ENCODE assay signal across 11 cellular contexts in the genomic region with DNA sequence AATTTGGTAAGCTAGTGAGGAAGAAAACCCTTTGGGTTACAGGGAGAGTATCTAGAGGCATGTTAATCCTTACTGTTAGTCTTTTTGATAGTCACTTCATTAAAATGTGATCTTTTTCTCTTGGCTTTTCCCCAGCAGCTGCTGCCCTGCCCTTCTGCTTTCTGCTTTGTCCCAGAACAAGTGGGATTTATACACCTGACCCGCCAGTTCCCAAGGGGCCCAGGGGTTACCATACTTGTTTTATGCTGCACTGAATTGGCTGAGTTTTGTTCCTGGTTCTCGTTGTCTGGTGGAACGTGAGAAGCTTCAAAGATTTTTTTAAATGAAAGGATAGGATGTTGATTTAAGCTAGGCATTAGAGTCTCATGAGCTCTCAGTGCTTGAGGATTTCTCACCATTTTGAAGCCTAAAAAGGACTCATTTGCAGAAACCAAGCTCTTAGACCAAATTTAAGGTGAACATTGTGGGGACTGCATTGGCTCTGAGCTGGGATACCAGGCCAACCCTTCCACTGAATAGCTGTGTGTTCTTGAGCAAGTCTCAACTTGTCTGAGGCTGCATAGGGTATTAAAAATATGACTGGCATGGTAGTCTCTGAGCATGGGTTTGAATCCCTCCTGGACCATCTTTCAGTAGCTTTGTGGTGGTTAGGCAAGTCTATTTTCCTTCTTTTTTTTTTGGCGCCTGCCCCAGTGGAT. TPM values are rescaled to one million over a fixed set of nuclear protein-coding genes. Genes with fewer than 3 reads are reported as not detected.
DNase-seq lines count a peak whose midpoint lies in the region; ATAC-seq and TF ChIP-seq lines count a peak whose summit lies in the region.
"Had no signal": no experiment of that assay in that cellular context is flagged by ENCODE, and none has a peak within 500 bp of the region (broad histone marks: within the 10 kb centered on the region; RNA-seq: fewer than 3 reads in every experiment).

No MANE protein-coding gene starts in this region.

- H3K9me3 ChIP-seq in Peyer's patch: no peaks in the 10 kb centered on the region

- POLR2A ChIA-PET in activated CD4-positive, alpha-beta memory T cell treated with anti-CD3 and anti-CD28 coated beads for 36 hours (lab: Charles Lee): interaction anchor here (0.6 to 1.4 kb wide), 2 partner anchors 9 to 110 kb away, joined by 3 to 4 read pairs; no protein-coding TSS in a partner anchor
- POLR2A ChIA-PET in activated CD4-positive, alpha-beta memory T cell treated with anti-CD3 and anti-CD28 coated beads, Interleukin-2, amount 10 ng/mL, durations not matched to agents 7 days and 5 days (lab: Charles Lee): interaction anchor here (0.9 to 2.2 kb wide), 4 partner anchors 10 to 250 kb away, joined by 3 to 11 read pairs (median 3); a partner anchor contains a TSS

- H3K4me1 Mint-ChIP-seq in activated CD4-positive, alpha-beta memory T cell treated with anti-CD3 and anti-CD28 coated beads for 36 hours (ENCODE audit: low read depth): peaks cover 58% of the 10 kb centered on the region
- H3K4me1 Mint-ChIP-seq in activated CD4-positive, alpha-beta memory T cell treated with anti-CD3 and anti-CD28 coated beads, Interleukin-2, amount 10 ng/mL, durations not matched to agents 7 days and 5 days: peaks cover 61% of the 10 kb centered on the region
- H3K4me1 Mint-ChIP-seq in stimulated activated naive B cell treated with anti-CD40 and anti-IgM and Interleukin-4, amounts not matched to agents 10 μg/mL and 1 μg/mL and 100 μg/mL, for 72 hours: peaks cover 31 to 60% of the 10 kb centered on the region in 2 donors

- H3K4me1 ChIP-seq in Peyer's patch: peaks cover 0 to 90% (median 17%) of the 10 kb centered on the region in 4 donors
- H3K4me1 ChIP-seq in foreskin keratinocyte: peaks cover 17% of the 10 kb centered on the region

- no peaks in the 10 kb centered on the region for H3K36me3 ChIP-seq in Peyer's patch

- no peak overlapping the region for H3K4me3 ChIP-seq in Peyer's patch

- H3K9me3 Mint-ChIP-seq in activated CD4-positive, alpha-beta memory T cell treated with anti-CD3 and anti-CD28 coated beads for 36 hours: no peaks in the 10 kb centered on the region
- H3K9me3 Mint-ChIP-seq in activated CD4-positive, alpha-beta memory T cell treated with anti-CD3 and anti-CD28 coated beads, Interleukin-2, amount 10 ng/mL, durations not matched to agents 7 days and 5 days: no peaks in the 10 kb centered on the region
- H3K9me3 Mint-ChIP-seq in stimulated activated naive B cell treated with anti-CD40 and anti-IgM and Interleukin-4, amounts not matched to agents 10 μg/mL and 1 μg/mL and 100 μg/mL, for 72 hours: no peaks in the 10 kb centered on the region
- H3K9me3 Mint-ChIP-seq: IgD-negative memory B cell had no signal

- no peak overlapping the region for H3K4me3 Mint-ChIP-seq in activated CD4-positive, alpha-beta memory T cell treated with anti-CD3 and anti-CD28 coated beads for 36 hours
- H3K4me3 Mint-ChIP-seq in activated CD4-positive, alpha-beta memory T cell treated with anti-CD3 and anti-CD28 coated beads, Interleukin-2, amount 10 ng/mL, durations not matched to agents 7 days and 5 days: no peak overlapping the region
- H3K4me3 Mint-ChIP-seq in stimulated activated naive B cell treated with anti-CD40 and anti-IgM and Interleukin-4, amounts not matched to agents 10 μg/mL and 1 μg/mL and 100 μg/mL, for 72 hours: no peak overlapping the region

- no peak for DNase-seq in activated CD4-positive, alpha-beta memory T cell treated with anti-CD3 and anti-CD28 coated beads for 36 hours
- no peak for DNase-seq in activated CD4-positive, alpha-beta memory T cell treated with anti-CD3 and anti-CD28 coated beads, Interleukin-2, amount 10 ng/mL, durations not matched to agents 7 days and 5 days
- DNase-seq in Peyer's patch (no peak), foreskin keratinocyte (peak; percentile 32 to 55), cerebellar cortex (ENCODE audit: low spot score) (no peak), hypothalamus (lab: John Stamatoyannopoulos, UW) (no peak)
- DNase-seq in stimulated activated naive B cell treated with anti-CD40 and anti-IgM and Interleukin-4, amounts not matched to agents 10 μg/mL and 1 μg/mL and 100 μg/mL, for 72 hours: no peak
- DNase-seq: effector memory CD4-positive, alpha-beta T cell; kidney had no signal

- ATAC-seq in foreskin keratinocyte: no peak
- ATAC-seq in stimulated activated naive B cell treated with anti-CD40 and anti-IgM and Interleukin-4, amounts not matched to agents 10 μg/mL and 1 μg/mL and 100 μg/mL, for 72 hours (replicated peaks): no peak
- ATAC-seq in GM19455 (IDR thresholded peaks at IDR 0.05; ENCODE audit: unreplicated experiment): no peak

- H3K27me3 Mint-ChIP-seq in activated CD4-positive, alpha-beta memory T cell treated with anti-CD3 and anti-CD28 coated beads for 36 hours: no peaks in the 10 kb centered on the region
- no peaks in the 10 kb centered on the region for H3K27me3 Mint-ChIP-seq in activated CD4-positive, alpha-beta memory T cell treated with anti-CD3 and anti-CD28 coated beads, Interleukin-2, amount 10 ng/mL, durations not matched to agents 7 days and 5 days
- no peaks in the 10 kb centered on the region for H3K27me3 Mint-ChIP-seq in stimulated activated naive B cell treated with anti-CD40 and anti-IgM and Interleukin-4, amounts not matched to agents 10 μg/mL and 1 μg/mL and 100 μg/mL, for 72 hours
- H3K27me3 Mint-ChIP-seq: IgD-negative memory B cell had no signal

- no peaks in the 10 kb centered on the region for H3K27me3 ChIP-seq in Peyer's patch
- H3K27me3 ChIP-seq in foreskin keratinocyte: no peaks in the 10 kb centered on the region

- TF ChIP-seq CTCF in Peyer's patch (IDR thresholded peaks at IDR 0.05): no peak
- no peak for TF ChIP-seq CTCF in foreskin keratinocyte (conservative IDR thresholded peaks at IDR 0.05)

- CTCF ChIA-PET in activated CD4-positive, alpha-beta memory T cell treated with anti-CD3 and anti-CD28 coated beads for 36 hours (lab: Charles Lee): interaction anchor here (0.7 to 1.3 kb wide), 10 partner anchors 11 to 261 kb away, joined by 3 to 12 read pairs (median 4); no protein-coding TSS in a partner anchor
- CTCF ChIA-PET in activated CD4-positive, alpha-beta memory T cell treated with anti-CD3 and anti-CD28 coated beads, Interleukin-2, amount 10 ng/mL, durations not matched to agents 7 days and 5 days (lab: Charles Lee): interaction anchor here (0.9 to 2.3 kb wide), 5 partner anchors 12 to 134 kb away, joined by 4 to 7 read pairs (median 6); no protein-coding TSS in a partner anchor

- H3K27ac Mint-ChIP-seq in activated CD4-positive, alpha-beta memory T cell treated with anti-CD3 and anti-CD28 coated beads for 36 hours: peak overlapping the region; percentile 21
- no peak overlapping the region for H3K27ac Mint-ChIP-seq in activated CD4-positive, alpha-beta memory T cell treated with anti-CD3 and anti-CD28 coated beads, Interleukin-2, amount 10 ng/mL, durations not matched to agents 7 days and 5 days
- H3K27ac Mint-ChIP-seq in stimulated activated naive B cell treated with anti-CD40 and anti-IgM and Interleukin-4, amounts not matched to agents 10 μg/mL and 1 μg/mL and 100 μg/mL, for 72 hours: peak overlapping the region; percentile 51

- TF ChIP-seq POLR2A in Peyer's patch (IDR thresholded peaks at IDR 0.05): no peak

- peaks cover 5% of the 10 kb centered on the region for H3K36me3 Mint-ChIP-seq in activated CD4-positive, alpha-beta memory T cell treated with anti-CD3 and anti-CD28 coated beads for 36 hours
- peaks cover 34% of the 10 kb centered on the region for H3K36me3 Mint-ChIP-seq in activated CD4-positive, alpha-beta memory T cell treated with anti-CD3 and anti-CD28 coated beads, Interleukin-2, amount 10 ng/mL, durations not matched to agents 7 days and 5 days (ENCODE audit: low read depth)
- H3K36me3 Mint-ChIP-seq in stimulated activated naive B cell treated with anti-CD40 and anti-IgM and Interleukin-4, amounts not matched to agents 10 μg/mL and 1 μg/mL and 100 μg/mL, for 72 hours: peaks cover 0 to 5% of the 10 kb centered on the region in 2 donors

- H3K27ac ChIP-seq in Peyer's patch (peak overlapping the region in 3 of 4 donors; percentile 70 to 84 (median 81)), foreskin keratinocyte (no peak overlapping the region)

- intact Hi-C loops in activated CD4-positive, alpha-beta memory T cell treated with anti-CD3 and anti-CD28 coated beads for 36 hours (cut with micrococcal nuclease): loop anchor here (10.0 kb wide), 1 partner anchor 134 kb away; a partner anchor contains a TSS

RNA-seq across cellular contexts. Expression of a gene that starts 6.6 kb away (rescaled TPM):
- 10 to 100 TPM; 42.0 to 44.7 TPM for total RNA-seq in activated CD4-positive, alpha-beta memory T cell treated with anti-CD3 and anti-CD28 coated beads for 36 hours
- 10 to 100 TPM; 44.0 to 46.4 TPM for total RNA-seq in activated CD4-positive, alpha-beta memory T cell treated with anti-CD3 and anti-CD28 coated beads, Interleukin-2, amount 10 ng/mL, durations not matched to agents 7 days and 5 days
- 100 to 1,000 TPM; 106 to 256 (median 139) TPM for total RNA-seq in Peyer's patch
- total RNA-seq in foreskin keratinocyte: 80.9 and 86.6 TPM in 2 replicates
- 41.3 and 43.1 TPM in 2 replicates for polyA plus RNA-seq in foreskin keratinocyte

RNA-seq across cellular contexts. Expression of a gene that starts 58.7 kb away (rescaled TPM):
- 10 to 100 TPM; 17.9 to 21.6 TPM for total RNA-seq in activated CD4-positive, alpha-beta memory T cell treated with anti-CD3 and anti-CD28 coated beads for 36 hours
- 10 to 100 TPM; 21.4 to 21.7 TPM for total RNA-seq in activated CD4-positive, alpha-beta memory T cell treated with anti-CD3 and anti-CD28 coated beads, Interleukin-2, amount 10 ng/mL, durations not matched to agents 7 days and 5 days
- 10 to 100 TPM; 34.7 to 45.9 (median 41.7) TPM for total RNA-seq in Peyer's patch
- 20.8 and 24.0 TPM in 2 replicates for total RNA-seq in foreskin keratinocyte
- polyA plus RNA-seq in foreskin keratinocyte: 17.8 and 19.2 TPM in 2 replicates

Comparison
In these comparisons a context has a peak if more than half of its experiments do, and no peak if none do; other contexts are left out.
1. DNase-seq: peak in foreskin keratinocyte (2 of 2); none in activated CD4-positive, alpha-beta memory T cell treated with anti-CD3 and anti-CD28 coated beads for 36 hours (single experiment), activated CD4-positive, alpha-beta memory T cell treated with anti-CD3 and anti-CD28 coated beads, Interleukin-2, amount 10 ng/mL, durations not matched to agents 7 days and 5 days (single experiment), Peyer's patch (0 of 3), stimulated activated naive B cell treated with anti-CD40 and anti-IgM and Interleukin-4, amounts not matched to agents 10 μg/mL and 1 μg/mL and 100 μg/mL, for 72 hours (single experiment), cerebellar cortex (single experiment) and hypothalamus (0 of 51).